24 cellular contexts compared by ENCODE assay signal in genomic region chr12:91173139-91173538, GRCh38. TPM values are rescaled to one million over a fixed set of nuclear protein-coding genes. Genes with fewer than 3 reads are reported as not detected.
DNase-seq lines count a peak whose midpoint lies in the region; ATAC-seq, FAIRE-seq and TF ChIP-seq lines count a peak whose summit lies in the region.
"Had no signal": no experiment of that assay in that cellular context is flagged by ENCODE, and none has a peak within 500 bp of the region (broad histone marks: within the 10 kb centered on the region; RNA-seq: fewer than 3 reads in every experiment).

No MANE protein-coding gene starts in this region.

- FAIRE-seq in A549 (lab: Jason Lieb, UNC) (peak; percentile 36), kidney (lab: Jason Lieb, UNC) (no peak)

- BruUV-seq in A673 (replicated peaks; lab: Mats Ljungman, UMichigan), result no TSS peak

- H3K9me3 Mint-ChIP-seq in chondrocyte (ENCODE audit: low read depth) (peaks cover 6% of the 10 kb centered on the region), WTC11 (no peaks in the 10 kb centered on the region)
- H3K9me3 Mint-ChIP-seq: activated naive CD4-positive, alpha-beta T cell treated with anti-CD3 and anti-CD28 coated beads for 36 hours; IgD-negative memory B cell had no signal

- no peak for TF ChIP-seq EP300 in A549 (IDR thresholded peaks at IDR 0.05)
- TF ChIP-seq EP300 in ovary (IDR thresholded peaks at IDR 0.05), result no peak

- H3K36me3 ChIP-seq in right atrium auricular region (peaks cover 7% of the 10 kb centered on the region), ovary (no peaks in the 10 kb centered on the region), A673 (ENCODE audit: insufficient read depth, low read length, poor library complexity, severe bottlenecking) (no peaks in the 10 kb centered on the region), kidney (ENCODE audit: control insufficient read depth in 1 of 2, insufficient read depth in 2 of 2, low read length in 2 of 2) (no peaks in the 10 kb centered on the region)
- H3K36me3 ChIP-seq: left lung, right lobe of liver, tibial artery had no signal

- 45% methylated on average over 1 of the region's 1 CpG for WGBS in A549 (ENCODE audit: missing lambda C conversion rate)
- WGBS in ovary, 3 donors, result 5 to 11% (median 8%) methylated on average over 1 of the region's 1 CpG

- H3K9ac ChIP-seq in kidney (ENCODE audit: low read length in 2 of 2), result no peak overlapping the region

- H3K27ac Mint-ChIP-seq in chondrocyte (ENCODE audit: unreplicated experiment) (peak overlapping the region; percentile 49), WTC11 (no peak overlapping the region)
- H3K27ac Mint-ChIP-seq: activated naive CD4-positive, alpha-beta T cell treated with anti-CD3 and anti-CD28 coated beads for 36 hours; IgD-negative memory B cell; stimulated activated effector memory CD8-positive, alpha-beta T cell treated with anti-CD3 and anti-CD28 coated beads, Interleukin-12 subunit alpha, Interleukin-12 subunit beta, amount 100 ng/mL, for 72 hours had no signal

- H3K27me3 Mint-ChIP-seq in chondrocyte (ENCODE audit: low read depth), result no peaks in the 10 kb centered on the region
- H3K27me3 Mint-ChIP-seq in WTC11 (ENCODE audit: low read depth), result no peaks in the 10 kb centered on the region
- H3K27me3 Mint-ChIP-seq: IgD-negative memory B cell had no signal

- TF ChIP-seq CTCF in A549 (IDR thresholded peaks at IDR 0.05) (no peak), chondrocyte (IDR thresholded peaks at IDR 0.05) (no peak), right atrium auricular region (IDR thresholded peaks at IDR 0.05) (no peak), ovary (IDR thresholded peaks at IDR 0.05) (no peak), WTC11 (IDR thresholded peaks at IDR 0.05) (no peak), A673 (conservative IDR thresholded peaks at IDR 0.05; ENCODE audit: low read depth, low read length) (no peak), kidney (IDR thresholded peaks at IDR 0.05; ENCODE audit: borderline replicate concordance, extremely low read depth, insufficient read depth) (no peak)

- H3K4me1 Mint-ChIP-seq in chondrocyte (ENCODE audit: low read depth) (peaks cover 43% of the 10 kb centered on the region), WTC11 (peaks cover 1% of the 10 kb centered on the region; the same call in 1 of the 2 replicates)
- H3K4me1 Mint-ChIP-seq: IgD-negative memory B cell; stimulated activated effector memory CD8-positive, alpha-beta T cell treated with anti-CD3 and anti-CD28 coated beads, Interleukin-12 subunit alpha, Interleukin-12 subunit beta, amount 100 ng/mL, for 72 hours had no signal

- no peak overlapping the region for H3K4me2 ChIP-seq in A549

- H3K4me1 ChIP-seq in A549 (no peaks in the 10 kb centered on the region), right atrium auricular region (no peaks in the 10 kb centered on the region), ovary (ENCODE audit: insufficient read depth) (peaks cover 10% of the 10 kb centered on the region), A673 (ENCODE audit: insufficient read depth, low read length, poor library complexity, severe bottlenecking) (no peaks in the 10 kb centered on the region), kidney (ENCODE audit: control insufficient read depth in 1 of 2, insufficient read depth in 1 of 2, low read depth in 1 of 2, low read length in 2 of 2) (no peaks in the 10 kb centered on the region)
- H3K4me1 ChIP-seq: left lung, right lobe of liver, tibial artery had no signal

- POLR2A ChIA-PET in A549 (lab: Yijun Ruan, JAX) (no interaction called here), WTC11 (lab: Charles Lee) (no interaction called here), A673 (lab: Charles Lee; ENCODE audit: low non-redundant PET) (no interaction called here)

- H3K36me3 Mint-ChIP-seq in chondrocyte (ENCODE audit: low read depth) (peaks cover 35% of the 10 kb centered on the region), WTC11 (no peaks in the 10 kb centered on the region)
- H3K36me3 Mint-ChIP-seq: IgD-negative memory B cell; stimulated activated effector memory CD8-positive, alpha-beta T cell treated with anti-CD3 and anti-CD28 coated beads, Interleukin-12 subunit alpha, Interleukin-12 subunit beta, amount 100 ng/mL, for 72 hours had no signal

- H3K27ac ChIP-seq in A549 (no peak overlapping the region), right atrium auricular region (peak overlapping the region in 1 of 2 donors; percentile 14), ovary (peak overlapping the region in 1 of 2 donors; percentile 89), A673 (ENCODE audit: low read depth, low read length, poor library complexity, severe bottlenecking) (no peak overlapping the region), kidney (ENCODE audit: low read depth in 2 of 2, low read length in 2 of 2) (no peak overlapping the region)
- H3K27ac ChIP-seq: right lobe of liver, RWPE1, tibial artery had no signal

- H3K4me3 Mint-ChIP-seq in chondrocyte (ENCODE audit: unreplicated experiment) (no peak overlapping the region), WTC11 (no peak overlapping the region)
- H3K4me3 Mint-ChIP-seq: activated naive CD4-positive, alpha-beta T cell treated with anti-CD3 and anti-CD28 coated beads for 36 hours; IgD-negative memory B cell; stimulated activated effector memory CD8-positive, alpha-beta T cell treated with anti-CD3 and anti-CD28 coated beads, Interleukin-12 subunit alpha, Interleukin-12 subunit beta, amount 100 ng/mL, for 72 hours had no signal

- no peak for ATAC-seq in A549
- no peak for ATAC-seq in WTC11
- ATAC-seq in HG02610 (IDR thresholded peaks at IDR 0.05; ENCODE audit: unreplicated experiment), result no peak
- ATAC-seq: left lung; right lobe of liver; stimulated activated effector memory CD8-positive, alpha-beta T cell treated with anti-CD3 and anti-CD28 coated beads, Interleukin-12 subunit alpha, Interleukin-12 subunit beta, amount 100 ng/mL, for 72 hours had no signal

- H3K4me3 ChIP-seq in A549 (no peak overlapping the region), right atrium auricular region (peak overlapping the region; percentile 13 to 22), ovary (peak overlapping the region; percentile 50), A673 (ENCODE audit: low read depth, low read length, poor library complexity, severe bottlenecking) (no peak overlapping the region), kidney (ENCODE audit: low read length in 2 of 2) (no peak overlapping the region)
- H3K4me3 ChIP-seq: left lung, right lobe of liver had no signal

- CTCF ChIA-PET in A549 (lab: Yijun Ruan, JAX), result no interaction called here
- CTCF ChIA-PET in WTC11 (lab: Charles Lee), result no interaction called here
- CTCF ChIA-PET in A673 (lab: Charles Lee), result no interaction called here

- no peaks in the 10 kb centered on the region for H3K27me3 ChIP-seq in right atrium auricular region
- H3K27me3 ChIP-seq in ovary, result no peaks in the 10 kb centered on the region
- no peaks in the 10 kb centered on the region for H3K27me3 ChIP-seq in A673 (replicated peaks; ENCODE audit: insufficient read depth, low read depth, low read length, poor library complexity)
- H3K27me3 ChIP-seq: left lung, right lobe of liver, tibial artery had no signal

- DNase-seq in A549 (ENCODE audit: low read depth in 1 of 2, low spot score in 1 of 2) (no peak), chondrocyte (ENCODE audit: low spot score) (no peak), right atrium auricular region (ENCODE audit: low spot score) (no peak), ovary (no peak), WTC11 (ENCODE audit: low spot score) (no peak), A673 (ENCODE audit: low spot score) (no peak), kidney (no peak)
- DNase-seq: activated CD8-positive, alpha-beta memory T cell treated with anti-CD3 and anti-CD28 coated beads for 24 hours; activated naive CD4-positive, alpha-beta T cell treated with anti-CD3 and anti-CD28 coated beads for 36 hours; activated T-cell treated with anti-CD3 and anti-CD28 coated beads, Interleukin-2, amount 50 U/mL, for 48 hours; anterior cingulate cortex; C1 segment of cervical spinal cord; Calu3; glutamatergic neuron; left lung; NCI-H1436 treated with DMSO at 0.1 percent for 48 hours; NCI-H526; occipital lobe; right lobe of liver; tibial artery had no signal

- intact Hi-C loops in ovary (cut with DNase I) (loop anchor here in 2 of 4 donors (5.0 to 10.0 kb wide), 2 partner anchors 198 to 1384 kb away; no protein-coding TSS in a partner anchor), A673 (cut with micrococcal nuclease; ENCODE audit: unreplicated experiment) (no loop called here), kidney (cut with DNase I) (loop anchor here (10.0 kb wide), 1 partner anchor 152 kb away; no protein-coding TSS in a partner anchor)

- H3K9me3 ChIP-seq in A549 (no peaks in the 10 kb centered on the region), right atrium auricular region (no peaks in the 10 kb centered on the region), ovary (no peaks in the 10 kb centered on the region), A673 (ENCODE audit: low read depth, low read length, poor library complexity, severe bottlenecking) (no peaks in the 10 kb centered on the region), kidney (ENCODE audit: control insufficient read depth in 1 of 2, low read length in 2 of 2) (no peaks in the 10 kb centered on the region)
- H3K9me3 ChIP-seq: left lung, right lobe of liver, tibial artery had no signal

- TF ChIP-seq POLR2A in A549 (IDR thresholded peaks at IDR 0.05; ENCODE audit: low read length), result no peak
- TF ChIP-seq POLR2A in ovary (IDR thresholded peaks at IDR 0.05), result no peak

- TF ChIP-seq RAD21 in A549 (conservative IDR thresholded peaks at IDR 0.05 in 1 of 2, IDR thresholded peaks at IDR 0.05 in 1 of 2), result no peak

TF ChIP-seq in WTC11, 78 proteins besides CTCF, POLR2A, EP300 and RAD21 (continues in another document):
- TF ChIP-seq FOXK1 (CRISPR knock-in tag; IDR thresholded peaks at IDR 0.05) (no peak), CREB1 (CRISPR knock-in tag; IDR thresholded peaks at IDR 0.05) (no peak)

RNA-seq across cellular contexts. Expression of gene DCN, which starts 9.5 kb away (rescaled TPM):
- polyA plus RNA-seq in A549 (2011; rRNA removed), result 0.29 and 1.0 TPM in 2 replicates
- polyA plus RNA-seq in A549 (2012; cell fraction: cytosol; rRNA removed), result not detected in 2 replicates
- not detected in 2 replicates for polyA plus RNA-seq in A549 (2012; cell fraction: nucleus; rRNA removed)
- not detected in 3 replicates for polyA plus RNA-seq in A549 (2017; fragmentation: RNase III; extraction: RNeasy Plus Mini Kit Qiagen cat#74134 plus additional on column Dnase treatment)
- polyA minus RNA-seq in A549 (2011; rRNA and poly(A)+ RNA removed), result 0.50 and 1.5 TPM in 2 replicates
- total RNA-seq in chondrocyte, result 723 to 2,473 TPM (median 743 TPM) in 3 replicates
- 1,000 to 10,000 TPM in 1 of 2 donors, 100 to 1,000 TPM in 1; 994 to 1,906 TPM for total RNA-seq in right atrium auricular region
- total RNA-seq in ovary, result 1,000 to 10,000 TPM; 1,911 to 4,145 (median 2,871) TPM
- polyA plus RNA-seq in ovary, result 1,000 to 10,000 TPM; 2,127 to 5,778 TPM
- total RNA-seq in WTC11 (2021), result 2.0 to 7.4 TPM (median 3.4 TPM) in 3 replicates
- 3.5 and 3.6 TPM in 2 replicates for total RNA-seq in A673 (2021)
- total RNA-seq in kidney, result 317 TPM
- polyA plus RNA-seq in kidney (ENCODE audit: insufficient read depth, low read depth, low replicate concordance), result 239 TPM
- total RNA-seq: activated naive CD4-positive, alpha-beta T cell treated with anti-CD3 and anti-CD28 coated beads for 36 hours; Calu3 had no signal
- polyA plus RNA-seq: IgD-negative memory B cell had no signal

Comparison
In these comparisons a context has a peak if more than half of its experiments do, and no peak if none do; other contexts are left out.
1. H3K4me3 ChIP-seq: peak in right atrium auricular region (2 of 2) and ovary (single experiment); none in A549 (single experiment), A673 (single experiment) and kidney (0 of 2).
2. RNA of gene DCN, which starts 9.5 kb away (total RNA-seq): 1,911 to 4,145 TPM in ovary, 994 to 1,906 TPM in right atrium auricular region, 723 to 2,473 TPM in chondrocyte and 317 TPM in kidney (single experiment); 3.5 to 3.6 TPM in A673 and 2.0 to 7.4 TPM in WTC11; every median in the first group is over 10 times any median in the second.